In the genomic region with DNA sequence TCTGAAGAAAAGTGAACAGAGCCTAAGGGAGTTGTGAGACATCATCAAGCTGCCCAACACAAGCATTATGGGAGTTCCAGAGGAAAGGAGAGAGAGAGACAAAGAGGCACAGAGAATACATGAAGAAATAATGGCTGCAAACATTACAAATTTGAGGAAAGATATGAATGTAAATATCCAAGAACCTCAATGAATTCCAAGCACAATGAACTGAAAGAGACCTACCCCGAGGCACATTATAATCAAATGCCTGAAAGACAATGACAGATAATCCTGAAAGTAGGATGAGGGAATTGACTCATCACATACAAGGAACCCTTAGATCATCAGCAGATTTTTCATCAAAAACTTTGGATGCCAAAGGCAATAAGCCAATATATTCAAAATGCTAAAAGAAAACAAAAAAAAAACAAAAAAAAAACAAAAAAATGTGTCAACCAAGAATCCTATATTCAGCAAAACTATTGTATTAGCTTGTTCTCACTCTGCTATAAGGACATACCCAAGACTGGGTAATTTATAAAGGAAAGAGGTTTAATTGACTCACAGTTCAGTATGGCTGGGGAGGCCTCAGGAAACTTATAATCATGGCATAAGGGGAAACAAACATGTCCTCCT, we compare ENCODE assay signal across 41 cellular contexts. TPM values are rescaled to one million over a fixed set of nuclear protein-coding genes. Genes with fewer than 3 reads are reported as not detected.
"Had no signal": no experiment of that assay in that cellular context is flagged by ENCODE, and none has a peak within 500 bp of the region (broad histone marks: within the 10 kb centered on the region; RNA-seq: fewer than 3 reads in every experiment).

No MANE protein-coding gene starts in this region.

- DNase-seq: activated CD4-positive, alpha-beta memory T cell treated with anti-CD3 and anti-CD28 coated beads for 36 hours; activated CD4-positive, alpha-beta T cell treated with anti-CD3 and anti-CD28 coated beads for 36 hours; activated CD4-positive, alpha-beta T cell treated with anti-CD3 and anti-CD28 coated beads, Interleukin-2, amount 10 ng/mL, durations not matched to agents 24 days and 14 days; activated CD4-positive, CD25-positive, alpha-beta regulatory T cell; activated CD4-positive, CD25-positive, alpha-beta regulatory T cell treated with anti-CD3 and anti-CD28 coated beads, Interleukin-2, amount 50 U/mL, for 72 hours; activated CD8-positive, alpha-beta memory T cell treated with anti-CD3 and anti-CD28 coated beads, Interleukin-2, amount 10 ng/mL, durations not matched to agents 7 days and 5 days; activated CD8-positive, alpha-beta memory T cell treated with anti-CD3 and anti-CD28 coated beads, Interleukin-2, amount 50 U/mL, for 4 hours; activated CD8-positive, alpha-beta T cell treated with anti-CD3 and anti-CD28 coated beads, Interleukin-2, amount 10 ng/mL, durations not matched to agents 7 days and 5 days; activated effector memory CD4-positive, alpha-beta T cell treated with anti-CD3 and anti-CD28 coated beads, Interleukin-2, amount 50 U/mL, for 16 hours; activated naive CD4-positive, alpha-beta T cell treated with anti-CD3 and anti-CD28 coated beads for 36 hours; activated naive CD8-positive, alpha-beta T cell treated with anti-CD3 and anti-CD28 coated beads for 36 hours; activated naive CD8-positive, alpha-beta T cell treated with anti-CD3 and anti-CD28 coated beads, Interleukin-2, amount 50 U/mL, for 24 hours; activated T-cell treated with anti-CD3 and anti-CD28 coated beads, Interleukin-2, amount 50 U/mL, for 1 hour; activated T-cell treated with anti-CD3 and anti-CD28 coated beads, Interleukin-2, amount 50 U/mL, for 48 hours; adrenal gland; amygdala; aorta; central memory CD4-positive, alpha-beta T cell; dorsolateral prefrontal cortex; effector memory CD4-positive, alpha-beta T cell; endodermal cell; esophagus squamous epithelium; gastrocnemius medialis; glutamatergic neuron; heart left ventricle; hypothalamus; T-helper 17 cell; T1000 had no signal

- H3K27me3 Mint-ChIP-seq: activated CD4-positive, alpha-beta T cell treated with anti-CD3 and anti-CD28 coated beads for 36 hours; activated CD4-positive, alpha-beta T cell treated with anti-CD3 and anti-CD28 coated beads, Interleukin-2, amount 10 ng/mL, durations not matched to agents 24 days and 14 days; activated naive CD4-positive, alpha-beta T cell treated with anti-CD3 and anti-CD28 coated beads, Interleukin-2, amount 50 U/mL, for 24 hours; activated naive CD8-positive, alpha-beta T cell treated with anti-CD3 and anti-CD28 coated beads for 36 hours; brain; dendritic cell treated with granulocyte-macrophage colony-stimulating factor and Interleukin-4, amounts not matched to agents 40 ng/mL and 50 ng/mL, for 4 days; T-helper 17 cell had no signal

- H3K4me3 ChIP-seq: adrenal gland, breast epithelium, cardiac muscle cell, coronary artery, dorsolateral prefrontal cortex, esophagus squamous epithelium, gastrocnemius medialis, heart left ventricle had no signal

- H3K36me3 ChIP-seq: adrenal gland, breast epithelium, cardiac muscle cell, gastrocnemius medialis had no signal

- H3K4me1 Mint-ChIP-seq: activated CD4-positive, alpha-beta T cell treated with anti-CD3 and anti-CD28 coated beads for 36 hours; activated CD4-positive, alpha-beta T cell treated with anti-CD3 and anti-CD28 coated beads, Interleukin-2, amount 10 ng/mL, durations not matched to agents 24 days and 14 days; activated CD8-positive, alpha-beta memory T cell treated with anti-CD3 and anti-CD28 coated beads, Interleukin-2, amount 10 ng/mL, durations not matched to agents 7 days and 5 days; activated naive CD4-positive, alpha-beta T cell treated with anti-CD3 and anti-CD28 coated beads, Interleukin-2, amount 50 U/mL, for 24 hours; activated naive CD8-positive, alpha-beta T cell treated with anti-CD3 and anti-CD28 coated beads for 36 hours; activated naive CD8-positive, alpha-beta T cell treated with anti-CD3 and anti-CD28 coated beads, Interleukin-2, amount 50 U/mL, for 24 hours; brain; T-helper 17 cell had no signal

- H3K27me3 ChIP-seq: adrenal gland, breast epithelium, cardiac muscle cell, dorsolateral prefrontal cortex, esophagus squamous epithelium, gastrocnemius medialis, heart left ventricle had no signal

- H3K36me3 Mint-ChIP-seq: activated CD4-positive, alpha-beta memory T cell treated with anti-CD3 and anti-CD28 coated beads for 36 hours had no signal

- H3K4me1 ChIP-seq: adrenal gland, breast epithelium, esophagus squamous epithelium, gastrocnemius medialis, heart left ventricle had no signal

- ATAC-seq: activated CD4-positive, alpha-beta T cell treated with anti-CD3 and anti-CD28 coated beads for 36 hours; activated CD8-positive, alpha-beta memory T cell treated with anti-CD3 and anti-CD28 coated beads, Interleukin-2, amount 10 ng/mL, durations not matched to agents 7 days and 5 days; activated CD8-positive, alpha-beta T cell treated with anti-CD3 and anti-CD28 coated beads, Interleukin-2, amount 10 ng/mL, durations not matched to agents 7 days and 5 days; activated naive CD8-positive, alpha-beta T cell treated with anti-CD3 and anti-CD28 coated beads, Interleukin-2, amount 50 U/mL, for 24 hours; gastrocnemius medialis; T-helper 17 cell had no signal

- H3K27ac Mint-ChIP-seq: activated CD4-positive, alpha-beta memory T cell treated with anti-CD3 and anti-CD28 coated beads for 36 hours; activated CD4-positive, alpha-beta T cell treated with anti-CD3 and anti-CD28 coated beads for 36 hours; activated CD4-positive, alpha-beta T cell treated with anti-CD3 and anti-CD28 coated beads, Interleukin-2, amount 10 ng/mL, durations not matched to agents 24 days and 14 days; activated CD8-positive, alpha-beta memory T cell treated with anti-CD3 and anti-CD28 coated beads, Interleukin-2, amount 10 ng/mL, durations not matched to agents 7 days and 5 days; activated CD8-positive, alpha-beta T cell treated with anti-CD3 and anti-CD28 coated beads, Interleukin-2, amount 10 ng/mL, durations not matched to agents 7 days and 5 days; activated naive CD4-positive, alpha-beta T cell treated with anti-CD3 and anti-CD28 coated beads for 36 hours; activated naive CD4-positive, alpha-beta T cell treated with anti-CD3 and anti-CD28 coated beads, Interleukin-2, amount 50 U/mL, for 24 hours; activated naive CD8-positive, alpha-beta T cell treated with anti-CD3 and anti-CD28 coated beads for 36 hours; activated naive CD8-positive, alpha-beta T cell treated with anti-CD3 and anti-CD28 coated beads, Interleukin-2, amount 50 U/mL, for 24 hours; activated T-helper 1 cell treated with anti-CD3 and anti-CD28 coated beads, Interleukin-12 subunit alpha, Interleukin-12 subunit beta, Interleukin-2, Interleukin-4 antibody, amounts not matched to agents 30 ng/mL and 10 ng/mL and 1 ng/mL, durations not matched to agents 14 hours and 24 hours and 36 hours; activated T-helper 2 cell treated with anti-CD3 and anti-CD28 coated beads, Interferon-gamma antibody, Interleukin-2, Interleukin-4, amounts not matched to agents 10 μg/mL and 5 μg/mL and 100 μg/mL, durations not matched to agents 14 hours and 24 hours and 36 hours; brain; dendritic cell treated with granulocyte-macrophage colony-stimulating factor and Interleukin-4, amounts not matched to agents 40 ng/mL and 50 ng/mL, for 4 days; endodermal cell; T-helper 17 cell; T-helper 2 cell treated with Interferon-gamma antibody and Interleukin-4, amounts not matched to agents 5 μg/mL and 100 μg/mL, for 36 hours had no signal

- H3K4me3 Mint-ChIP-seq: activated CD4-positive, alpha-beta memory T cell treated with anti-CD3 and anti-CD28 coated beads for 36 hours; activated CD4-positive, alpha-beta T cell treated with anti-CD3 and anti-CD28 coated beads for 36 hours; activated CD4-positive, alpha-beta T cell treated with anti-CD3 and anti-CD28 coated beads, Interleukin-2, amount 10 ng/mL, durations not matched to agents 24 days and 14 days; activated CD8-positive, alpha-beta memory T cell treated with anti-CD3 and anti-CD28 coated beads, Interleukin-2, amount 10 ng/mL, durations not matched to agents 7 days and 5 days; activated CD8-positive, alpha-beta T cell treated with anti-CD3 and anti-CD28 coated beads, Interleukin-2, amount 10 ng/mL, durations not matched to agents 7 days and 5 days; activated naive CD4-positive, alpha-beta T cell treated with anti-CD3 and anti-CD28 coated beads for 36 hours; activated naive CD4-positive, alpha-beta T cell treated with anti-CD3 and anti-CD28 coated beads, Interleukin-2, amount 50 U/mL, for 24 hours; activated naive CD8-positive, alpha-beta T cell treated with anti-CD3 and anti-CD28 coated beads for 36 hours; activated naive CD8-positive, alpha-beta T cell treated with anti-CD3 and anti-CD28 coated beads, Interleukin-2, amount 50 U/mL, for 24 hours; activated T-helper 1 cell treated with anti-CD3 and anti-CD28 coated beads, Interleukin-12 subunit alpha, Interleukin-12 subunit beta, Interleukin-2, Interleukin-4 antibody, amounts not matched to agents 30 ng/mL and 10 ng/mL and 1 ng/mL, durations not matched to agents 14 hours and 24 hours and 36 hours; brain; dendritic cell treated with granulocyte-macrophage colony-stimulating factor and Interleukin-4, amounts not matched to agents 40 ng/mL and 50 ng/mL, for 4 days; endodermal cell; T-helper 17 cell; T-helper 2 cell treated with Interferon-gamma antibody and Interleukin-4, amounts not matched to agents 5 μg/mL and 100 μg/mL, for 36 hours had no signal

- H3K27ac ChIP-seq: adrenal gland, breast epithelium, cardiac muscle cell, coronary artery, dorsolateral prefrontal cortex, epithelial cell of prostate, esophagus squamous epithelium, gastrocnemius medialis, heart left ventricle had no signal

RNA-seq across cellular contexts. Expression of gene BCL2L14, which starts 37.8 kb away (rescaled TPM):
- total RNA-seq: adrenal gland, aorta, cardiac muscle cell, cerebellum, fibroblast of lung, fibroblast of villous mesenchyme, gastrocnemius medialis, heart left ventricle had no signal
